21 cellular contexts compared by ENCODE assay signal in the genomic region with DNA sequence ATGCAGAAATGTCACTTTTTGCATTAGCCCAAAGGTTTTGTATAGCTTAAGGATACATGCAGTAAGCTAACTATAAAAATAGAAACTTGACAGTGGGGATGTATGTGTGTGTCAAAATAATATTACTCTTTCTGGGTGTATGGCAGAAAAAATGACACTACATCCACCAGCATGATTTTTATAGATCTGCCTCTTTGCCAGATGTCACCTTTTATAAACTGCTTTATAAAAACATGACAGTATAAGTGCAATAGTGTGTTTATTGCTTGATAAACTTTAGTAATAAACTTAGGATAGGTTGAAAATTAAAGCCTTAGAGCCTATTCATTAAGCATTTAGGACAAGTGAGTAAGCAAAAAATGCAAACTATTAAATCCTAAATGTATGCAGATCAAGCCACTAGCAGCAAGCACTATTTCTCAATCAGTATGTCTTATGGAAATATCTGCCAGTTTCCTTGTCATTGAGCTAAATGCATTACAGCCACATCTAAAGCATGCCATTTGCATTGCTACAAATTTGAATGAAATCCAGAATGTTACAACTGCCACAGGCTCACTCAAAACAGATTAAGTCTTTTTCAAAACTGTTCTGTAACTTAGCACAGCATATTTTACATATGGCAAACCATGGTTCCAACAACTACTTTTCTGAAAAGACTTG.
DNase-seq lines count a peak whose midpoint lies in the region; TF ChIP-seq lines count a peak whose summit lies in the region.
"Had no signal": no experiment of that assay in that cellular context is flagged by ENCODE, and none has a peak within 500 bp of the region (broad histone marks: within the 10 kb centered on the region; RNA-seq: fewer than 3 reads in every experiment).

No MANE protein-coding gene starts in this region.

- no peak overlapping the region for H2BK12ac ChIP-seq in trophoblast cell (ENCODE audit: low read length)

- no peak overlapping the region for H4K8ac ChIP-seq in trophoblast cell (ENCODE audit: low read depth, low read length)

- no peak for TF ChIP-seq POLR2A in thyroid gland (IDR thresholded peaks at IDR 0.05)

- H2BK5ac ChIP-seq in trophoblast cell (ENCODE audit: low read depth, low read length, poor library complexity) = no peak overlapping the region

- H4K12ac ChIP-seq in trophoblast cell (ENCODE audit: low read depth, low read length) = no peak overlapping the region

- DNase-seq in GM04503 (ENCODE audit: low read depth) (peak; percentile 50), NCI-H526 treated with DMSO at 0.1 percent for 48 hours (lab: John Stamatoyannopoulos, UW) (peak; percentile 80), fibroblast of gingiva (ENCODE audit: low read depth) (peak; percentile 35), trophoblast cell (peak; percentile 1 to 40), Kasumi-1 (lab: John Stamatoyannopoulos, UW) (no peak), thyroid gland (no peak), NCI-H524 (lab: John Stamatoyannopoulos, UW) (no peak)
- DNase-seq in effector CD4-positive, alpha-beta T cell = no peak
- DNase-seq: activated CD4-positive, alpha-beta T cell treated with anti-CD3 and anti-CD28 coated beads, Interleukin-2, amount 50 U/mL, for 4 hours; activated CD8-positive, alpha-beta memory T cell treated with anti-CD3 and anti-CD28 coated beads, Interleukin-2, amount 50 U/mL, for 4 hours; CD4-positive, alpha-beta memory T cell; DMS153; endodermal cell; esophagus squamous epithelium; GDM1; nephron progenitor cell; posterior cingulate gyrus; stimulated activated naive B cell treated with anti-CD40 and anti-IgM and Interleukin-4, amounts not matched to agents 10 μg/mL and 1 μg/mL and 100 μg/mL, for 72 hours had no signal

- no peaks in the 10 kb centered on the region for H3K27me3 ChIP-seq in trophoblast cell (ENCODE audit: insufficient read depth, low read length)
- no peaks in the 10 kb centered on the region for H3K27me3 ChIP-seq in thyroid gland
- H3K27me3 ChIP-seq: esophagus squamous epithelium had no signal

- H3K79me2 ChIP-seq in trophoblast cell (ENCODE audit: control insufficient read depth, insufficient read depth, low read length, poor library complexity) = no peaks in the 10 kb centered on the region

- H3K27ac ChIP-seq in trophoblast cell (ENCODE audit: low read depth, low read length) (no peak overlapping the region), thyroid gland (no peak overlapping the region)
- H3K27ac ChIP-seq: coronary artery, esophagus squamous epithelium, skin epidermis, thoracic aorta had no signal

- H3K4me2 ChIP-seq in trophoblast cell (ENCODE audit: low read length) = no peak overlapping the region

- intact Hi-C loops in thyroid gland (cut with DNase I) = no loop called here

- H2BK120ac ChIP-seq in trophoblast cell (ENCODE audit: insufficient read depth, low read length, poor library complexity) = no peak overlapping the region

- H2AK5ac ChIP-seq in trophoblast cell (ENCODE audit: low read length) = no peak overlapping the region

- H3K4me3 ChIP-seq in trophoblast cell (ENCODE audit: low read depth, low read length) (no peak overlapping the region), thyroid gland (replicated peaks in 1 of 3) (no peak overlapping the region)
- H3K4me3 ChIP-seq: coronary artery, esophagus squamous epithelium, skin epidermis, thoracic aorta had no signal

- H3K4ac ChIP-seq in trophoblast cell (ENCODE audit: low read depth, low read length) = no peak overlapping the region

- H3K9ac ChIP-seq in trophoblast cell (ENCODE audit: low read length) = no peak overlapping the region

- H2AFZ ChIP-seq in trophoblast cell (ENCODE audit: insufficient read depth, low read length, poor library complexity) = no peak overlapping the region

- H3K14ac ChIP-seq in trophoblast cell (ENCODE audit: low read length) = no peak overlapping the region

- no peaks in the 10 kb centered on the region for H3K9me3 ChIP-seq in trophoblast cell (ENCODE audit: insufficient read depth, low read depth, low read length)
- H3K9me3 ChIP-seq in thyroid gland = no peaks in the 10 kb centered on the region
- H3K9me3 ChIP-seq: esophagus squamous epithelium, thoracic aorta had no signal

- H3K79me1 ChIP-seq in trophoblast cell (ENCODE audit: low read length) = no peaks in the 10 kb centered on the region

- no peak overlapping the region for H3K23ac ChIP-seq in trophoblast cell (ENCODE audit: low read length)

- no peaks in the 10 kb centered on the region for H3K36me3 ChIP-seq in trophoblast cell (ENCODE audit: control insufficient read depth in 1 of 2, insufficient read depth in 2 of 2, low read length in 2 of 2)
- no peaks in the 10 kb centered on the region for H3K36me3 ChIP-seq in thyroid gland
- H3K36me3 ChIP-seq: esophagus squamous epithelium, thoracic aorta had no signal

- no peak overlapping the region for H4K91ac ChIP-seq in trophoblast cell (ENCODE audit: low read depth, low read length)

- TF ChIP-seq CTCF in thyroid gland (IDR thresholded peaks at IDR 0.05) = no peak

- H3K18ac ChIP-seq in trophoblast cell (ENCODE audit: low read length) = no peak overlapping the region

- H3K4me1 ChIP-seq in trophoblast cell (ENCODE audit: control insufficient read depth in 1 of 2, insufficient read depth in 2 of 2, low read length in 2 of 2) = no peaks in the 10 kb centered on the region
- H3K4me1 ChIP-seq in thyroid gland = no peaks in the 10 kb centered on the region
- H3K4me1 ChIP-seq: esophagus squamous epithelium had no signal

Comparison
In these comparisons a context has a peak if more than half of its experiments do, and no peak if none do; other contexts are left out.
1. DNase-seq: peak in GM04503 (single experiment), NCI-H526 treated with DMSO at 0.1 percent for 48 hours (single experiment), fibroblast of gingiva (single experiment) and trophoblast cell (2 of 2); none in Kasumi-1 (0 of 2), thyroid gland (0 of 2), NCI-H524 (0 of 2) and effector CD4-positive, alpha-beta T cell (single experiment).